ENCODE assay signal across 8 cellular contexts in the genomic region with DNA sequence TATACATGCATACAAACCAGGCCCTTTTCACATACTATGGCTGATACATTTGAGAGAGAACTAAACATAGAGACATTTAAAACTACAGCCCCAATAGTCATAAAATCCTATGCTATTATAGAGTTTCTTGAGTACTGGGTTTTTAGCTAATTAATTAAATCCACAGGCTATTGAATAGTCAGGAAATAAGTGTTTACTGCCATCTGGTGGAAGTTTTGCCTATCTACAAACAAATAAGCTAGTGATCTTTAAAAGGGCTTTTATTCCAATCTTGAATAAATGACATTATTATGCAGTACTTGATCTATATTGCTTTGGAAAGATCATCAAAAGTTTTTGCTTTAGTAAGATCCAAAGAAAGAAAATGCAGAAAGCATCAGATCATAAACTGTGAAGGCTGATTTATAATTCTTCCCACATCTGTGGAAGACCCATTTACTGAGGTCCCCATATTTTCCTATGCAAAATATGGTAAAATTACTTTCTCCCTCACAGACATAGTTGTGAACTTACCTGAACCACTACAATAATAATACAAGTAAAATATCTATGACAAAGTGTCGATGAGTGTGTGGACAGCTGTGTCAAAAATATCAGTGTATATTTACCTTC.
DNase-seq lines count a peak whose midpoint lies in the region; ATAC-seq, FAIRE-seq and TF ChIP-seq lines count a peak whose summit lies in the region.

No MANE protein-coding gene starts in this region.

- WGBS in endodermal cell (ENCODE audit: insufficient coverage in 1 of 2, insufficient read length in 1 of 2), 2 experiments = no CpG with 5 or more reads among the region's 1 CpG
- 37 to 62% methylated on average over 1 of the region's 1 CpG for WGBS in pancreas, 2 donors

- H3K9ac ChIP-seq in OCI-LY3 (ENCODE audit: low read length) (no peak overlapping the region), endodermal cell (ENCODE audit: extremely low read depth, low read length, poor library complexity, severe bottlenecking) (no peak overlapping the region)

- no peak overlapping the region for H3K4me3 ChIP-seq in OCI-LY3 (ENCODE audit: low read length)
- no peak overlapping the region for H3K4me3 ChIP-seq in endodermal cell (ENCODE audit: low read length)
- H3K4me3 ChIP-seq in pancreas = no peak overlapping the region

- H3K9me3 Mint-ChIP-seq in CD14-positive monocyte (no peaks in the 10 kb centered on the region), endodermal cell (no peaks in the 10 kb centered on the region)
- peaks cover 0 to 4% of the 10 kb centered on the region in 2 donors for H3K9me3 Mint-ChIP-seq in activated naive CD4-positive, alpha-beta T cell treated with anti-CD3 and anti-CD28 coated beads, Interleukin-2, amount 50 U/mL, for 72 hours

- H3K27ac Mint-ChIP-seq in CD14-positive monocyte (no peak overlapping the region), endodermal cell (no peak overlapping the region)
- no peak overlapping the region for H3K27ac Mint-ChIP-seq in activated naive CD4-positive, alpha-beta T cell treated with anti-CD3 and anti-CD28 coated beads, Interleukin-2, amount 50 U/mL, for 72 hours

- H2AFZ ChIP-seq in OCI-LY3 (ENCODE audit: low read depth, low read length) = no peak overlapping the region

- no peak overlapping the region for H3K4me3 Mint-ChIP-seq in CD14-positive monocyte
- no peak overlapping the region for H3K4me3 Mint-ChIP-seq in endodermal cell

- intact Hi-C loops in CD14-positive monocyte (cut with micrococcal nuclease) = no loop called here
- intact Hi-C loops in pancreas (cut with DNase I) = no loop called here

- peak in 1 of 4 donors; percentile 43 for ATAC-seq in pancreas
- no peak for ATAC-seq in GM21723 (IDR thresholded peaks at IDR 0.05; ENCODE audit: unreplicated experiment)
- no peak for ATAC-seq in activated naive CD4-positive, alpha-beta T cell treated with anti-CD3 and anti-CD28 coated beads, Interleukin-2, amount 50 U/mL, for 72 hours

- H3K4me1 ChIP-seq in OCI-LY3 (ENCODE audit: low read length) (peaks cover 40% of the 10 kb centered on the region), endodermal cell (ENCODE audit: control insufficient read depth, insufficient read depth, low read length) (no peaks in the 10 kb centered on the region), pancreas (peaks cover 12 to 24% (median 19%) of the 10 kb centered on the region in 3 donors)

- TF ChIP-seq CTCF in CD14-positive monocyte (IDR thresholded peaks at IDR 0.05) (peak; percentile 71), OCI-LY3 (IDR thresholded peaks at IDR 0.05; ENCODE audit: low read depth, low read length) (peak; percentile 72), endodermal cell (conservative IDR thresholded peaks at IDR 0.05) (peak; percentile 97), pancreas (IDR thresholded peaks at IDR 0.05) (peak; percentile 29 to 46 (median 40))

- peaks cover 6% of the 10 kb centered on the region; the same call in 1 of the 2 replicates for H3K79me2 ChIP-seq in OCI-LY3 (ENCODE audit: low read length)

- H3K9me3 ChIP-seq in OCI-LY3 (ENCODE audit: insufficient read depth, low read length) = no peaks in the 10 kb centered on the region
- H3K9me3 ChIP-seq in endodermal cell (ENCODE audit: control insufficient read depth, low read length) = no peaks in the 10 kb centered on the region
- H3K9me3 ChIP-seq in pancreas = no peaks in the 10 kb centered on the region

- no peak overlapping the region for H3K4me2 ChIP-seq in OCI-LY3 (ENCODE audit: low read length)

- peaks cover 13 to 29% of the 10 kb centered on the region in 2 donors for H3K36me3 Mint-ChIP-seq in CD14-positive monocyte
- peaks cover 14% of the 10 kb centered on the region for H3K36me3 Mint-ChIP-seq in endodermal cell (ENCODE audit: low read depth)
- peaks cover 6 to 16% of the 10 kb centered on the region in 2 donors for H3K36me3 Mint-ChIP-seq in activated naive CD4-positive, alpha-beta T cell treated with anti-CD3 and anti-CD28 coated beads, Interleukin-2, amount 50 U/mL, for 72 hours

- H3K27me3 ChIP-seq in OCI-LY3 (ENCODE audit: low read depth, low read length) = no peaks in the 10 kb centered on the region
- no peaks in the 10 kb centered on the region for H3K27me3 ChIP-seq in endodermal cell (ENCODE audit: control insufficient read depth, insufficient read depth, low read length, poor library complexity, severe bottlenecking)
- H3K27me3 ChIP-seq in pancreas = no peaks in the 10 kb centered on the region

- H3K27me3 Mint-ChIP-seq in CD14-positive monocyte (ENCODE audit: low read depth in 3 of 3) (no peaks in the 10 kb centered on the region), endodermal cell (ENCODE audit: insufficient read depth) (no peaks in the 10 kb centered on the region)

- DNase-seq in CD14-positive monocyte (ENCODE audit: low spot score) (no peak), H54 (ENCODE audit: insufficient read length, low spot score) (no peak), endodermal cell (no peak), pancreas (no peak)
- no peak for DNase-seq in activated CD4-positive, alpha-beta T cell treated with anti-CD3 and anti-CD28 coated beads for 48 hours
- no peak for DNase-seq in activated naive CD4-positive, alpha-beta T cell treated with anti-CD3 and anti-CD28 coated beads, Interleukin-2, amount 50 U/mL, for 72 hours (ENCODE audit: low spot score in 2 of 2)

- H3K4me1 Mint-ChIP-seq in CD14-positive monocyte (peaks cover 5% of the 10 kb centered on the region), endodermal cell (peaks cover 6% of the 10 kb centered on the region)

- FAIRE-seq in H54 (lab: Jason Lieb, UNC) (peak; percentile 88), pancreas (lab: Jason Lieb, UNC) (peak; percentile 54)

- peaks cover 8% of the 10 kb centered on the region; the same call in 1 of the 2 replicates for H4K20me1 ChIP-seq in OCI-LY3 (ENCODE audit: insufficient read depth, low read length)

- H3K36me3 ChIP-seq in OCI-LY3 (replicated peaks; ENCODE audit: low read depth, low read length) (peaks cover 25% of the 10 kb centered on the region), endodermal cell (ENCODE audit: control insufficient read depth, insufficient read depth, low read length) (no peaks in the 10 kb centered on the region), pancreas (no peaks in the 10 kb centered on the region)

- H3K27ac ChIP-seq in OCI-LY3 (ENCODE audit: low read length) (no peak overlapping the region), endodermal cell (ENCODE audit: low read depth, low read length) (no peak overlapping the region), pancreas (no peak overlapping the region)

- TF ChIP-seq POLR2A in H54 (IDR thresholded peaks at IDR 0.05; ENCODE audit: low read depth, low read length) = no peak

Comparison
In these comparisons a context has a peak if more than half of its experiments do, and no peak if none do; other contexts are left out.
1. CTCF ChIP-seq: peak in every context shown above with its lines; median percentile 97 in endodermal cell; 72 in OCI-LY3; 71 in CD14-positive monocyte; 40 in pancreas.